In genomic region chr17:13541032-13541480, GRCh38 we compare ENCODE assay signal across 14 cellular contexts.
A peak's percentile ranks its signal among the peaks of the same experiment; 100 is the strongest.
DNase-seq lines count a peak whose midpoint lies in the region; ATAC-seq and TF ChIP-seq lines count a peak whose summit lies in the region.
"Had no signal": no experiment of that assay in that cellular context is flagged by ENCODE, and none has a peak within 500 bp of the region (broad histone marks: within the 10 kb centered on the region; RNA-seq: fewer than 3 reads in every experiment).

No MANE protein-coding gene starts in this region.

- peaks cover 24% of the 10 kb centered on the region for H3K36me3 Mint-ChIP-seq in brain
- no peaks in the 10 kb centered on the region for H3K36me3 Mint-ChIP-seq in stimulated activated naive B cell treated with anti-CD40 and anti-IgM and Interleukin-4, amounts not matched to agents 10 μg/mL and 1 μg/mL and 100 μg/mL, for 72 hours
- H3K36me3 Mint-ChIP-seq: activated naive CD4-positive, alpha-beta T cell treated with anti-CD3 and anti-CD28 coated beads, Interleukin-2, amount 50 U/mL, for 72 hours had no signal

- ATAC-seq in stimulated activated naive B cell treated with anti-CD40 and anti-IgM and Interleukin-4, amounts not matched to agents 10 μg/mL and 1 μg/mL and 100 μg/mL, for 72 hours (replicated peaks): no peak
- ATAC-seq: activated naive CD4-positive, alpha-beta T cell treated with anti-CD3 and anti-CD28 coated beads, Interleukin-2, amount 50 U/mL, for 72 hours had no signal

- no peaks in the 10 kb centered on the region for H3K27me3 Mint-ChIP-seq in brain
- peaks cover 0 to 5% of the 10 kb centered on the region in 2 donors for H3K27me3 Mint-ChIP-seq in stimulated activated naive B cell treated with anti-CD40 and anti-IgM and Interleukin-4, amounts not matched to agents 10 μg/mL and 1 μg/mL and 100 μg/mL, for 72 hours

- TF ChIP-seq CTCF in AG04449 (IDR thresholded peaks at IDR 0.05; ENCODE audit: insufficient read depth, low read length, missing control alignments): no peak
- TF ChIP-seq CTCF in brain (conservative IDR thresholded peaks at IDR 0.05): no peak
- TF ChIP-seq CTCF in GM10248 (IDR thresholded peaks at IDR 0.05; ENCODE audit: control extremely low read depth, extremely low read depth, low read depth, missing control alignments): no peak

- peaks cover 5 to 28% (median 7%) of the 10 kb centered on the region in 5 experiments for H3K9me3 Mint-ChIP-seq in brain
- peaks cover 3 to 4% of the 10 kb centered on the region in 2 donors for H3K9me3 Mint-ChIP-seq in stimulated activated naive B cell treated with anti-CD40 and anti-IgM and Interleukin-4, amounts not matched to agents 10 μg/mL and 1 μg/mL and 100 μg/mL, for 72 hours

- H3K4me3 Mint-ChIP-seq in brain: peak overlapping the region in 1 of 5 experiments; percentile 7
- no peak overlapping the region for H3K4me3 Mint-ChIP-seq in stimulated activated naive B cell treated with anti-CD40 and anti-IgM and Interleukin-4, amounts not matched to agents 10 μg/mL and 1 μg/mL and 100 μg/mL, for 72 hours

- peaks cover 32% of the 10 kb centered on the region for H3K4me1 Mint-ChIP-seq in brain
- H3K4me1 Mint-ChIP-seq in stimulated activated naive B cell treated with anti-CD40 and anti-IgM and Interleukin-4, amounts not matched to agents 10 μg/mL and 1 μg/mL and 100 μg/mL, for 72 hours: no peaks in the 10 kb centered on the region

- peak overlapping the region in 4 of 5 experiments; percentile 13 to 67 (median 30) for H3K27ac Mint-ChIP-seq in brain
- no peak overlapping the region for H3K27ac Mint-ChIP-seq in stimulated activated naive B cell treated with anti-CD40 and anti-IgM and Interleukin-4, amounts not matched to agents 10 μg/mL and 1 μg/mL and 100 μg/mL, for 72 hours

- CTCF ChIA-PET in AG04449 (lab: Yijun Ruan, JAX) (no interaction called here), GM10248 (lab: Yijun Ruan, JAX) (no interaction called here)

- POLR2A ChIA-PET in AG04449 (lab: Yijun Ruan, JAX): interaction anchor here (0.6 to 2.8 kb wide), 4 partner anchors 17 to 195 kb away, joined by 3 to 10 read pairs (median 4); no protein-coding TSS in a partner anchor
- POLR2A ChIA-PET in GM10248 (lab: Yijun Ruan, JAX): no interaction called here

- H3K4me3 ChIP-seq in AG04449 (ENCODE audit: low read depth, low read length): no peak overlapping the region
- H3K4me3 ChIP-seq: thoracic aorta had no signal

- DNase-seq in AG04449 (ENCODE audit: low read depth, low spot score) (peak; percentile 95), HS-5 (ENCODE audit: low read depth) (peak; percentile 91), kidney tubule cell (ENCODE audit: low spot score) (peak; percentile 86), ecto neural progenitor cell (ENCODE audit: low spot score) (no peak), GM10248 (ENCODE audit: extremely low spot score) (no peak)
- DNase-seq in activated T-cell treated with anti-CD3 and anti-CD28 coated beads, Interleukin-2, amount 50 U/mL, for 48 hours: no peak
- DNase-seq in stimulated activated naive B cell treated with anti-CD40 and anti-IgM and Interleukin-4, amounts not matched to agents 10 μg/mL and 1 μg/mL and 100 μg/mL, for 72 hours: no peak
- DNase-seq: activated CD4-positive, alpha-beta T cell treated with anti-CD3 and anti-CD28 coated beads for 48 hours; BE2C; left cardiac atrium; SHP77 treated with DMSO at 0.1 percent for 48 hours had no signal

Comparison
In these comparisons a context has a peak if more than half of its experiments do, and no peak if none do; other contexts are left out.
1. DNase-seq: peak in AG04449 (single experiment), HS-5 (single experiment) and kidney tubule cell (single experiment); none in activated T-cell treated with anti-CD3 and anti-CD28 coated beads, Interleukin-2, amount 50 U/mL, for 48 hours (0 of 2), ecto neural progenitor cell (single experiment), GM10248 (single experiment) and stimulated activated naive B cell treated with anti-CD40 and anti-IgM and Interleukin-4, amounts not matched to agents 10 μg/mL and 1 μg/mL and 100 μg/mL, for 72 hours (single experiment).